Comparison of ENCODE assay signal across 8 cellular contexts in the genomic region with DNA sequence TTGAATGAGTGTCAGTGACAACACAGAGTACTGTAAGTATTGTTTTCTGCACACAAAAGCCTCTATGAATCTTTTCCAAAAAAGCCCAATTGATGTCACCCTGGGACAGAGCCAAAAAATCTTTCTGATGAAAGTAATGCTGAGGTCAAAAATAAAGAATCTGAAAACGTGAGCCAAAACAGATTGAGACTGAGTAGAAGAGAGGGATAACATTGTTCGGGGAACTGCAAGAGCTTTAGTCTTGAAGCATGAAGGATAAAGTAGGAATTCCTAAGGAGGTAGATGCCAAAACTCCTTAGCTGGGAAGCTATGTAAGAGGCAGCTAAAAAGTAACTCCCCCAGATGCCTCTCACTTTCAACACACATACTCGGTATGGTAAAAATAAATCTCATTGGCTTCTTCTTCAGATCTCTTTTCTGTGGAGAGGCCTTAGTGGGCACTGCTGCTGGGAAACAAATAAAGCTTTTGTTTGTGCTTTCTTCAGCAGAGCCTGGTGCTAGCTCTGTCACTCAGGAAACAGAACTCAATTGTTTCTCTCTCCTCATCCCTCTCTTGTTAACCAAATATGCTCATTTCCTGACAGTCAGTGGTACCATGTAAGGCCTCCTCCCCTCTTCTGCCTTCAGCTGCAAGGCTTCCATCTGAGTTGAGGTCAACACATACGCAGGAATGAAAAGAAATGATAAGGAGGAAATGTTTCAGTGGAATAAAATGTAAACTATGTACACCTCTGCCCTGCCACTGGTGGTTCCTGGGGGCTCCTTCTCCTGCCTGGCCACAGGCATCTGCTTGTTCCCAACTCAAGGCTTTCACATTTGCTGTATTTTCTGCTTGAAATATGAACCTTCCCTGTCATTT. TPM values are rescaled to one million over a fixed set of nuclear protein-coding genes. Genes with fewer than 3 reads are reported as not detected.
DNase-seq lines count a peak whose midpoint lies in the region; TF ChIP-seq lines count a peak whose summit lies in the region.

No MANE protein-coding gene starts in this region.

- peaks cover 28% of the 10 kb centered on the region for H3K4me1 Mint-ChIP-seq in activated CD4-positive, alpha-beta memory T cell treated with anti-CD3 and anti-CD28 coated beads, Interleukin-2, amount 10 ng/mL, durations not matched to agents 7 days and 5 days

- intact Hi-C loops in head of caudate nucleus (cut with DNase I) (loop anchor here (2.0 kb wide), 1 partner anchor 58 kb away; the partner anchor contains the start of gene CD200), posterior cingulate gyrus (cut with DNase I) (loop anchor here (2.0 to 5.0 kb wide), 2 partner anchors 40 to 59 kb away; partner anchors contain the start of gene CD200)

- H3K4me3 ChIP-seq in AG04449 (ENCODE audit: low read depth, low read length): no peak overlapping the region

- TF ChIP-seq CTCF in AG04449 (IDR thresholded peaks at IDR 0.05; ENCODE audit: insufficient read depth, low read length, missing control alignments): no peak

- DNase-seq in AG04449 (ENCODE audit: low read depth, low spot score) (peak; percentile 89), HCEC 1CT (peak; percentile 93), head of caudate nucleus (peak in 35 of 42 donors; percentile 13 to 85 (median 54)), posterior cingulate gyrus (peak in 6 of 10 donors; percentile 6 to 55 (median 25)), NCI-H1436 treated with DMSO at 0.1 percent for 48 hours (lab: John Stamatoyannopoulos, UW) (no peak), D341Med (ENCODE audit: low spot score) (no peak), HUDEP-2 (lab: John Stamatoyannopoulos, UW; ENCODE audit: unreplicated experiment in 76 of 76) (no peak)
- DNase-seq in activated CD4-positive, alpha-beta memory T cell treated with anti-CD3 and anti-CD28 coated beads, Interleukin-2, amount 10 ng/mL, durations not matched to agents 7 days and 5 days: no peak

- no peaks in the 10 kb centered on the region for H3K27me3 Mint-ChIP-seq in activated CD4-positive, alpha-beta memory T cell treated with anti-CD3 and anti-CD28 coated beads, Interleukin-2, amount 10 ng/mL, durations not matched to agents 7 days and 5 days

- POLR2A ChIA-PET in AG04449 (lab: Yijun Ruan, JAX): no interaction called here
- POLR2A ChIA-PET in activated CD4-positive, alpha-beta memory T cell treated with anti-CD3 and anti-CD28 coated beads, Interleukin-2, amount 10 ng/mL, durations not matched to agents 7 days and 5 days (lab: Charles Lee): interaction anchor here (0.9 to 1.1 kb wide), 2 partner anchors 25 to 58 kb away, joined by 3 read pairs; partner anchors contain the start of gene CD200

- H3K9me3 Mint-ChIP-seq in activated CD4-positive, alpha-beta memory T cell treated with anti-CD3 and anti-CD28 coated beads, Interleukin-2, amount 10 ng/mL, durations not matched to agents 7 days and 5 days: peaks cover 13% of the 10 kb centered on the region

- H3K27ac Mint-ChIP-seq in activated CD4-positive, alpha-beta memory T cell treated with anti-CD3 and anti-CD28 coated beads, Interleukin-2, amount 10 ng/mL, durations not matched to agents 7 days and 5 days: peak overlapping the region; percentile 17

- H3K4me3 Mint-ChIP-seq in activated CD4-positive, alpha-beta memory T cell treated with anti-CD3 and anti-CD28 coated beads, Interleukin-2, amount 10 ng/mL, durations not matched to agents 7 days and 5 days: no peak overlapping the region

- CTCF ChIA-PET in AG04449 (lab: Yijun Ruan, JAX): interaction anchor here (1.2 kb wide), 1 partner anchor 423 kb away, joined by 3 read pairs; no protein-coding TSS in a partner anchor
- CTCF ChIA-PET in activated CD4-positive, alpha-beta memory T cell treated with anti-CD3 and anti-CD28 coated beads, Interleukin-2, amount 10 ng/mL, durations not matched to agents 7 days and 5 days (lab: Charles Lee): no interaction called here

- H3K36me3 Mint-ChIP-seq in activated CD4-positive, alpha-beta memory T cell treated with anti-CD3 and anti-CD28 coated beads, Interleukin-2, amount 10 ng/mL, durations not matched to agents 7 days and 5 days (ENCODE audit: low read depth): peaks cover 4% of the 10 kb centered on the region

RNA-seq across cellular contexts. Expression of gene CD200, which starts 58.1 kb away (rescaled TPM):
- 1 to 10 TPM; 9.1 to 9.2 TPM for total RNA-seq in activated CD4-positive, alpha-beta memory T cell treated with anti-CD3 and anti-CD28 coated beads, Interleukin-2, amount 10 ng/mL, durations not matched to agents 7 days and 5 days

Comparison
In these comparisons a context has a peak if more than half of its experiments do, and no peak if none do; other contexts are left out.
1. DNase-seq: peak in AG04449 (single experiment), HCEC 1CT (single experiment), head of caudate nucleus (35 of 42) and posterior cingulate gyrus (6 of 10); none in activated CD4-positive, alpha-beta memory T cell treated with anti-CD3 and anti-CD28 coated beads, Interleukin-2, amount 10 ng/mL, durations not matched to agents 7 days and 5 days (single experiment), NCI-H1436 treated with DMSO at 0.1 percent for 48 hours (single experiment), D341Med (single experiment) and HUDEP-2 (0 of 76).